Comparison of ENCODE assay signal across 8 cellular contexts in genomic region chr16:28923652-28924398, GRCh38. TPM values are rescaled to one million over a fixed set of nuclear protein-coding genes. Genes with fewer than 3 reads are reported as not detected.
DNase-seq lines count a peak whose midpoint lies in the region; ATAC-seq and TF ChIP-seq lines count a peak whose summit lies in the region.

No MANE protein-coding gene starts in this region.

- TF ChIP-seq POLR2A in adrenal gland (IDR thresholded peaks at IDR 0.05) (no peak), ovary (IDR thresholded peaks at IDR 0.05) (no peak)

- ATAC-seq in GM18499 (IDR thresholded peaks at IDR 0.05; ENCODE audit: insufficient read depth, unreplicated experiment), result peak; percentile 47
- ATAC-seq in GM21447 (IDR thresholded peaks at IDR 0.05; ENCODE audit: unreplicated experiment), result peak; percentile 59
- peak; percentile 16 for ATAC-seq in mucosa of descending colon

- H3K27me3 ChIP-seq in HUES6 (ENCODE audit: control insufficient read depth, insufficient read depth, low read length) (no peaks in the 10 kb centered on the region), adrenal gland (no peaks in the 10 kb centered on the region), ovary (no peaks in the 10 kb centered on the region)

- intact Hi-C loops in adrenal gland (cut with DNase I) (no loop called here), mucosa of descending colon (cut with DNase I, micrococcal nuclease) (no loop called here), ovary (cut with DNase I) (loop anchor here in 1 of 4 donors (10.0 kb wide), 1 partner anchor 59 kb away; the partner anchor contains the start of gene SH2B1)

- no peak for TF ChIP-seq EP300 in ovary (IDR thresholded peaks at IDR 0.05)

- peak overlapping the region; percentile 72 for H3K9ac ChIP-seq in HUES6 (ENCODE audit: low read length)

- H3K36me3 ChIP-seq in HUES6 (ENCODE audit: control insufficient read depth, insufficient read depth, low read length) (peaks cover 9% of the 10 kb centered on the region), adrenal gland (replicated peaks in 1 of 2) (peaks cover 0 to 11% of the 10 kb centered on the region in 2 donors), mucosa of descending colon (ENCODE audit: low read depth) (peaks cover 3% of the 10 kb centered on the region), ovary (no peaks in the 10 kb centered on the region)

- WGBS in adrenal gland, 4 donors, result 59 to 68% (median 62%) methylated on average over 11 to 13 of the region's 13 CpGs
- WGBS in ovary, 3 donors, result 65 to 71% (median 68%) methylated on average over 13 of the region's 13 CpGs

- H3K4me1 ChIP-seq in HUES6 (ENCODE audit: control insufficient read depth, insufficient read depth, low read length) (peaks cover 3% of the 10 kb centered on the region; the same call in 1 of the 2 replicates), adrenal gland (replicated peaks in 1 of 2) (peaks cover 16 to 24% of the 10 kb centered on the region in 2 donors), mucosa of descending colon (ENCODE audit: low read depth) (peaks cover 6% of the 10 kb centered on the region), ovary (ENCODE audit: insufficient read depth) (peaks cover 4% of the 10 kb centered on the region)

- peak in 1 of 7 donors; percentile 19 for DNase-seq in adrenal gland
- peak; percentile 65 to 73 (median 70) for DNase-seq in mucosa of descending colon
- no peak for DNase-seq in ovary
- DNase-seq in HT-29 (ENCODE audit: low spot score), result no peak
- DNase-seq in amniotic stem cell (lab: John Stamatoyannopoulos, UW), result no peak

- peak overlapping the region; percentile 69 for H3K4me3 ChIP-seq in HUES6 (ENCODE audit: low read depth, low read length)
- peak overlapping the region in 1 of 4 donors; percentile 66 for H3K4me3 ChIP-seq in adrenal gland
- H3K4me3 ChIP-seq in mucosa of descending colon, result no peak overlapping the region
- no peak overlapping the region for H3K4me3 ChIP-seq in ovary

- TF ChIP-seq CTCF in adrenal gland (IDR thresholded peaks at IDR 0.05) (no peak), mucosa of descending colon (IDR thresholded peaks at IDR 0.05) (no peak), ovary (IDR thresholded peaks at IDR 0.05) (no peak)

- H3K27ac ChIP-seq in HUES6 (ENCODE audit: low read depth, low read length) (no peak overlapping the region), adrenal gland (peak overlapping the region in 4 of 5 donors; percentile 86 to 99 (median 96)), ovary (no peak overlapping the region)

- H3K9me3 ChIP-seq in HUES6 (ENCODE audit: control insufficient read depth, insufficient read depth, low read depth, low read length) (no peaks in the 10 kb centered on the region), adrenal gland (replicated peaks in 1 of 3) (no peaks in the 10 kb centered on the region), mucosa of descending colon (no peaks in the 10 kb centered on the region), ovary (no peaks in the 10 kb centered on the region)

RNA-seq across cellular contexts. Expression of gene RABEP2, which starts 1.2 kb away (rescaled TPM):
- total RNA-seq in adrenal gland (100 to 1,000 TPM in 1 of 8 donors, 10 to 100 TPM in 7; 18.6 to 108 (median 47.7) TPM), mucosa of descending colon (10 to 100 TPM; 35.1 to 43.2 (median 35.7) TPM), ovary (10 to 100 TPM in 5 of 7 donors, 1 to 10 TPM in 2; 5.1 to 13.9 (median 11.3) TPM)
- polyA plus RNA-seq in adrenal gland (100 to 1,000 TPM in 1 of 3 donors, 10 to 100 TPM in 1, 1 to 10 TPM in 1; 1.4 to 121 (median 57.1) TPM), ovary (10 to 100 TPM in 1 of 2 donors, under 1 TPM in 1; 0.32 to 14.8 TPM)
- total RNA-seq in HT-29 (2014; rRNA removed; shearing (Covaris generic)), result 47.3 and 59.1 TPM in 2 replicates

RNA-seq across cellular contexts. Expression of gene CD19, which starts 7.9 kb away (rescaled TPM):
- total RNA-seq in adrenal gland, result 1 to 10 TPM in 1 of 8 donors, under 1 TPM in 5, not detected in 2; 0.32 to 1.8 (median 0.46) TPM
- polyA plus RNA-seq in adrenal gland, result under 1 TPM; 0.26 to 0.88 (median 0.40) TPM
- total RNA-seq in mucosa of descending colon, result under 1 TPM; 0.29 to 0.65 (median 0.38) TPM
- total RNA-seq in ovary, result 1 to 10 TPM in 3 of 7 donors, under 1 TPM in 3, not detected in 1; 0.71 to 1.5 (median 1.1) TPM
- 1 to 10 TPM in 1 of 2 donors, under 1 TPM in 1; 0.40 to 2.5 TPM for polyA plus RNA-seq in ovary
- total RNA-seq in HT-29 (2014; rRNA removed; shearing (Covaris generic)), result not detected in 2 replicates

RNA-seq across cellular contexts. Expression of gene NFATC2IP, which starts 26.9 kb away (rescaled TPM):
- total RNA-seq in adrenal gland (10 to 100 TPM in 7 of 8 donors, 1 to 10 TPM in 1; 7.7 to 23.9 (median 18.3) TPM), mucosa of descending colon (10 to 100 TPM; 45.0 to 57.9 (median 50.9) TPM), ovary (10 to 100 TPM; 18.8 to 29.2 (median 23.3) TPM)
- polyA plus RNA-seq in adrenal gland (10 to 100 TPM; 10.4 to 25.2 (median 18.3) TPM), ovary (10 to 100 TPM; 17.9 to 31.5 TPM)
- total RNA-seq in HT-29 (2014; rRNA removed; shearing (Covaris generic)), result 54.8 and 66.3 TPM in 2 replicates

RNA-seq across cellular contexts. Expression of gene ATP2A1, which starts 45.5 kb away (rescaled TPM):
- 1 to 10 TPM in 2 of 8 donors, under 1 TPM in 5, not detected in 1; 0.17 to 1.2 (median 0.95) TPM for total RNA-seq in adrenal gland
- 1 to 10 TPM in 1 of 3 donors, under 1 TPM in 2; 0.05 to 1.1 (median 0.88) TPM for polyA plus RNA-seq in adrenal gland
- 1 to 10 TPM in 2 of 3 donors, under 1 TPM in 1; 0.96 to 1.7 (median 1.6) TPM for total RNA-seq in mucosa of descending colon
- total RNA-seq in ovary, result 1 to 10 TPM in 2 of 7 donors, under 1 TPM in 5; 0.15 to 2.5 (median 0.41) TPM
- under 1 TPM; 0.53 to 0.90 TPM for polyA plus RNA-seq in ovary
- 0.83 and 2.6 TPM in 2 replicates for total RNA-seq in HT-29 (2014; rRNA removed; shearing (Covaris generic))

RNA-seq across cellular contexts. Expression of gene SPNS1, which starts 50.8 kb away (rescaled TPM):
- total RNA-seq in adrenal gland (10 to 100 TPM; 29.0 to 64.2 (median 37.9) TPM), mucosa of descending colon (10 to 100 TPM; 28.2 to 31.0 (median 30.3) TPM), ovary (10 to 100 TPM; 10.1 to 25.5 (median 17.4) TPM)
- polyA plus RNA-seq in adrenal gland (100 to 1,000 TPM in 2 of 3 donors, 1 to 10 TPM in 1; 8.3 to 168 (median 114) TPM), ovary (10 to 100 TPM in 1 of 2 donors, 1 to 10 TPM in 1; 4.5 to 23.7 TPM)
- total RNA-seq in HT-29 (2014; rRNA removed; shearing (Covaris generic)), result 79.6 and 88.8 TPM in 2 replicates

Comparison
In these comparisons a context has a peak if more than half of its experiments do, and no peak if none do; other contexts are left out.
1. H3K27ac ChIP-seq: peak in adrenal gland (4 of 5); none in HUES6 (single experiment) and ovary (0 of 2).
2. DNase-seq: peak in mucosa of descending colon (3 of 3); none in ovary (0 of 5), HT-29 (single experiment) and amniotic stem cell (single experiment).
3. Peak in every context shown above with its lines, with median percentiles within 50 percentile points of each other: ATAC-seq.